In genomic region chr6:44311304-44311703, GRCh38 we compare ENCODE assay signal across 2 cellular contexts.
TF ChIP-seq lines count a peak whose summit lies in the region.

No MANE protein-coding gene starts in this region.

TF ChIP-seq in A549, 52 proteins besides CTCF, POLR2A, EP300 and RAD21:
- TF ChIP-seq, protein P1, sequence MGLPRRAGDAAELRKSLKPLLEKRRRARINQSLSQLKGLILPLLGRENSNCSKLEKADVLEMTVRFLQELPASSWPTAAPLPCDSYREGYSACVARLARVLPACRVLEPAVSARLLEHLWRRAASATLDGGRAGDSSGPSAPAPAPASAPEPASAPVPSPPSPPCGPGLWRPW (IDR thresholded peaks at IDR 0.05): no peak
- TF ChIP-seq CEBPB (IDR thresholded peaks at IDR 0.05) (no peak), E2F6 (IDR thresholded peaks at IDR 0.05; ENCODE audit: borderline replicate concordance, low read depth) (no peak), MAFK (IDR thresholded peaks at IDR 0.05; ENCODE audit: partially characterized antibody) (peak; percentile 71), TP53 (CRISPR knock-in tag; IDR thresholded peaks at IDR 0.05) (no peak), BHLHE40 (IDR thresholded peaks at IDR 0.05; ENCODE audit: low read depth, low read length) (no peak)

TF ChIP-seq in SK-N-SH, 30 proteins besides CTCF, POLR2A, EP300 and RAD21:
- TF ChIP-seq NFIC (IDR thresholded peaks at IDR 0.05; ENCODE audit: borderline replicate concordance) (no peak), YY1 (IDR thresholded peaks at IDR 0.05; ENCODE audit: low read depth) (no peak), FOSL2 (IDR thresholded peaks at IDR 0.05; ENCODE audit: borderline replicate concordance, low read depth) (no peak), USF2 (IDR thresholded peaks at IDR 0.05; ENCODE audit: borderline replicate concordance, low read depth, low read length) (no peak), NRF1 (IDR thresholded peaks at IDR 0.05; ENCODE audit: low read depth, low read length) (no peak), TAF1 (IDR thresholded peaks at IDR 0.05; ENCODE audit: borderline replicate concordance, low read depth, low read length) (no peak), CHD2 (IDR thresholded peaks at IDR 0.05; ENCODE audit: low read length, partially characterized antibody) (no peak), RXRA (IDR thresholded peaks at IDR 0.05; ENCODE audit: borderline replicate concordance, low read depth) (no peak), ELF1 (IDR thresholded peaks at IDR 0.05) (no peak), TCF12 (IDR thresholded peaks at IDR 0.05) (no peak), FOXM1 (IDR thresholded peaks at IDR 0.05; ENCODE audit: low read depth) (no peak), RCOR1 (IDR thresholded peaks at IDR 0.05; ENCODE audit: low read length) (no peak), GABPA (IDR thresholded peaks at IDR 0.05; ENCODE audit: low read depth) (no peak), JUND (IDR thresholded peaks at IDR 0.05) (no peak), RFX5 (IDR thresholded peaks at IDR 0.05; ENCODE audit: low read length) (no peak)
- TF ChIP-seq, protein P2, sequence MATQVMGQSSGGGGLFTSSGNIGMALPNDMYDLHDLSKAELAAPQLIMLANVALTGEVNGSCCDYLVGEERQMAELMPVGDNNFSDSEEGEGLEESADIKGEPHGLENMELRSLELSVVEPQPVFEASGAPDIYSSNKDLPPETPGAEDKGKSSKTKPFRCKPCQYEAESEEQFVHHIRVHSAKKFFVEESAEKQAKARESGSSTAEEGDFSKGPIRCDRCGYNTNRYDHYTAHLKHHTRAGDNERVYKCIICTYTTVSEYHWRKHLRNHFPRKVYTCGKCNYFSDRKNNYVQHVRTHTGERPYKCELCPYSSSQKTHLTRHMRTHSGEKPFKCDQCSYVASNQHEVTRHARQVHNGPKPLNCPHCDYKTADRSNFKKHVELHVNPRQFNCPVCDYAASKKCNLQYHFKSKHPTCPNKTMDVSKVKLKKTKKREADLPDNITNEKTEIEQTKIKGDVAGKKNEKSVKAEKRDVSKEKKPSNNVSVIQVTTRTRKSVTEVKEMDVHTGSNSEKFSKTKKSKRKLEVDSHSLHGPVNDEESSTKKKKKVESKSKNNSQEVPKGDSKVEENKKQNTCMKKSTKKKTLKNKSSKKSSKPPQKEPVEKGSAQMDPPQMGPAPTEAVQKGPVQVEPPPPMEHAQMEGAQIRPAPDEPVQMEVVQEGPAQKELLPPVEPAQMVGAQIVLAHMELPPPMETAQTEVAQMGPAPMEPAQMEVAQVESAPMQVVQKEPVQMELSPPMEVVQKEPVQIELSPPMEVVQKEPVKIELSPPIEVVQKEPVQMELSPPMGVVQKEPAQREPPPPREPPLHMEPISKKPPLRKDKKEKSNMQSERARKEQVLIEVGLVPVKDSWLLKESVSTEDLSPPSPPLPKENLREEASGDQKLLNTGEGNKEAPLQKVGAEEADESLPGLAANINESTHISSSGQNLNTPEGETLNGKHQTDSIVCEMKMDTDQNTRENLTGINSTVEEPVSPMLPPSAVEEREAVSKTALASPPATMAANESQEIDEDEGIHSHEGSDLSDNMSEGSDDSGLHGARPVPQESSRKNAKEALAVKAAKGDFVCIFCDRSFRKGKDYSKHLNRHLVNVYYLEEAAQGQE (IDR thresholded peaks at IDR 0.05; ENCODE audit: low read depth, low read length): no peak
- TF ChIP-seq, protein P3, sequence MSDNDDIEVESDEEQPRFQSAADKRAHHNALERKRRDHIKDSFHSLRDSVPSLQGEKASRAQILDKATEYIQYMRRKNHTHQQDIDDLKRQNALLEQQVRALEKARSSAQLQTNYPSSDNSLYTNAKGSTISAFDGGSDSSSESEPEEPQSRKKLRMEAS (IDR thresholded peaks at IDR 0.05; ENCODE audit: low read depth): no peak
- TF ChIP-seq, protein P4, sequence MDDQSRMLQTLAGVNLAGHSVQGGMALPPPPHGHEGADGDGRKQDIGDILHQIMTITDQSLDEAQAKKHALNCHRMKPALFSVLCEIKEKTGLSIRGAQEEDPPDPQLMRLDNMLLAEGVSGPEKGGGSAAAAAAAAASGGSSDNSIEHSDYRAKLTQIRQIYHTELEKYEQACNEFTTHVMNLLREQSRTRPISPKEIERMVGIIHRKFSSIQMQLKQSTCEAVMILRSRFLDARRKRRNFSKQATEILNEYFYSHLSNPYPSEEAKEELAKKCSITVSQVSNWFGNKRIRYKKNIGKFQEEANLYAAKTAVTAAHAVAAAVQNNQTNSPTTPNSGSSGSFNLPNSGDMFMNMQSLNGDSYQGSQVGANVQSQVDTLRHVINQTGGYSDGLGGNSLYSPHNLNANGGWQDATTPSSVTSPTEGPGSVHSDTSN (IDR thresholded peaks at IDR 0.05): no peak
